Comparison of ENCODE assay signal across 1 cellular context in genomic region chr2:161905389-161906046, GRCh38.
TF ChIP-seq lines count a peak whose summit lies in the region.

No MANE protein-coding gene starts in this region.

TF ChIP-seq in SK-N-SH, 30 proteins besides CTCF, POLR2A, EP300 and RAD21 (continued from another document):
- no peak for TF ChIP-seq GABPA (IDR thresholded peaks at IDR 0.05; ENCODE audit: low read depth)
- TF ChIP-seq SMC3 (IDR thresholded peaks at IDR 0.05; ENCODE audit: low read depth, low read length): no peak
